ENCODE assay signal across 20 cellular contexts in the genomic region with DNA sequence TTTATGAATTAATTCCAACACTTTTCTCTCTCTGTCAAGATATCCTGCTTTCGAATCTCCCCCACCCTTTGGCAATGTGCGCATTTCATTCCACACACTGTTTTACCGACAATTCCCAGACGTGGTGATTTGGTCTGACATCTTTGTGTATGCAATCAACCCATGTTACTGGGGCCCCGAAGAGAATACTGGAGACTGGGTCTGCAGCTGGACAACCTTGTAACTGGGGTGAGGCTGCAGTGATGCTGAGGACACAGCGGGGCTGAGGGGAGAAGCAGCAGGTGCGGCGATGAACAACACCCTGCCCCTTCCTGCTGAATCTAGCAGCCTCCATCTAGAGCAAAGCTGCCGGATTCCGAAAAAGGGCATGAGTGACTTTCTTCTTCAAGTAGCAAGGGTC.
"Had no signal": no experiment of that assay in that cellular context is flagged by ENCODE, and none has a peak within 500 bp of the region (broad histone marks: within the 10 kb centered on the region; RNA-seq: fewer than 3 reads in every experiment).

No MANE protein-coding gene starts in this region.

- H3K4me3 ChIP-seq: SJSA1, SK-N-MC had no signal

- H3K27me3 ChIP-seq: SJSA1 had no signal

- H3K36me3 ChIP-seq: SJSA1 had no signal

- H3K9me3 ChIP-seq: SJSA1 had no signal

- DNase-seq: IMR-90, Karpas-422, KG1, MM.1S, NCI-H1048, NCI-H1105 treated with DMSO at 0.1 percent for 48 hours, NCI-H1417 treated with DMSO at 0.1 percent for 48 hours, NCI-H146, NCI-H1930, NCI-H2081, NCI-H2107, NCI-H2227 treated with DMSO at 0.1 percent for 48 hours, NCI-H526 treated with DMSO at 0.1 percent for 48 hours, NCI-H748 treated with DMSO at 0.1 percent for 48 hours, Right ventricle myocardium superior, RPMI8226, SIG-M5 had no signal

- ATAC-seq: HepG2 had no signal

- H3K27ac ChIP-seq: SJSA1, SK-N-MC had no signal
